22 cellular contexts compared by ENCODE assay signal in the genomic region with DNA sequence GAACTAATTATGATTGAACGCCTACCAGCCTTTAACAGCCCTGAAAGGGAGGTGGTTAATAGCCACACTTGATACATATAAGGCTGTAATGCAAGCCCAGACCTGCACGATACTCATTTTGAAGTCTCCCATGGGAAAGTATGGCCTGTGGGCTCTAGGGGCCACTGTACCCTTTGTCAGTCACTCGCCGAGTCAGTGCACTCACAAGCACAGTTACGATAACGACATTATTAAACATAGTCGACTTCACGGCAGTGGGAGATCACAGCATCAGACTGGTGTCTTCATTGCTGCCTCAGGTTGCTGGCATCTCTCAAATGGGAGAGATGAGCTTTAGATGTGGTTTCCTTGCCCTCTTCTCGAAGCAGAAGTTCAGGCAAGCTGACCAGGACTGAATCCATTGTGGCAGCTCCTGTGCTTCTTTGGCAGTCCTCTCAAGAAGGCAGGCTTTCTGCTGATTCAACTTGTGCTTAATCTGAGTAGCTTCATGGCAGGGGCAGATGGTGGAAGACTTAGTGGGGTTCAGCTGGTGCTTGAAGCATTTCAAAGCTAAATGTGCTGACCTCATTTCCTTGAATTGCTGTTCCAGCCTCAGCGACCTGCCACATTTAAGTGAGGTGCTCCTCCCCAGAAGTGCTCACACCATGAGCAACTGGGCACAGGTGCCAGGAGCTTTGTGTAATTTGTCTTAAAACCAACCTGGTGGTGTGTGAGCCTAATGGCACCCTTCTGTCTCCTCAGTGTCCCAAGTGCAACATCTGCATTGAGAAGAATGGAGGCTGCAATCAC. TPM values are rescaled to one million over a fixed set of nuclear protein-coding genes. Genes with fewer than 3 reads are reported as not detected.
DNase-seq lines count a peak whose midpoint lies in the region; ATAC-seq lines count a peak whose summit lies in the region.
"Had no signal": no experiment of that assay in that cellular context is flagged by ENCODE, and none has a peak within 500 bp of the region (broad histone marks: within the 10 kb centered on the region; RNA-seq: fewer than 3 reads in every experiment).

No MANE protein-coding gene starts in this region.

- peak overlapping the region; percentile 55 for H3K27ac Mint-ChIP-seq in activated T-helper 1 cell treated with anti-CD3 and anti-CD28 coated beads, Interleukin-12 subunit alpha, Interleukin-12 subunit beta, Interleukin-2, Interleukin-4 antibody, amounts not matched to agents 30 ng/mL and 10 ng/mL and 1 ng/mL, durations not matched to agents 14 hours and 24 hours and 36 hours
- H3K27ac Mint-ChIP-seq: B cell, GM23338 had no signal

- no peaks in the 10 kb centered on the region for H3K9me3 Mint-ChIP-seq in activated T-helper 1 cell treated with anti-CD3 and anti-CD28 coated beads, Interleukin-12 subunit alpha, Interleukin-12 subunit beta, Interleukin-2, Interleukin-4 antibody, amounts not matched to agents 30 ng/mL and 10 ng/mL and 1 ng/mL, durations not matched to agents 14 hours and 24 hours and 36 hours
- H3K9me3 Mint-ChIP-seq: GM23338 had no signal

- no peaks in the 10 kb centered on the region for H3K27me3 Mint-ChIP-seq in activated T-helper 1 cell treated with anti-CD3 and anti-CD28 coated beads, Interleukin-12 subunit alpha, Interleukin-12 subunit beta, Interleukin-2, Interleukin-4 antibody, amounts not matched to agents 30 ng/mL and 10 ng/mL and 1 ng/mL, durations not matched to agents 14 hours and 24 hours and 36 hours (ENCODE audit: insufficient read depth)
- H3K27me3 Mint-ChIP-seq: B cell had no signal

- H3K4me1 Mint-ChIP-seq in activated T-helper 1 cell treated with anti-CD3 and anti-CD28 coated beads, Interleukin-12 subunit alpha, Interleukin-12 subunit beta, Interleukin-2, Interleukin-4 antibody, amounts not matched to agents 30 ng/mL and 10 ng/mL and 1 ng/mL, durations not matched to agents 14 hours and 24 hours and 36 hours (ENCODE audit: low read depth) = peaks cover 6% of the 10 kb centered on the region
- H3K4me1 Mint-ChIP-seq: B cell, GM23338 had no signal

- no peak for ATAC-seq in GM21515 (IDR thresholded peaks at IDR 0.05; ENCODE audit: unreplicated experiment)
- ATAC-seq: GM23338, HCT116 had no signal

- H3K4me3 Mint-ChIP-seq in activated T-helper 1 cell treated with anti-CD3 and anti-CD28 coated beads, Interleukin-12 subunit alpha, Interleukin-12 subunit beta, Interleukin-2, Interleukin-4 antibody, amounts not matched to agents 30 ng/mL and 10 ng/mL and 1 ng/mL, durations not matched to agents 14 hours and 24 hours and 36 hours = no peak overlapping the region
- H3K4me3 Mint-ChIP-seq: B cell, GM23338 had no signal

- H3K36me3 Mint-ChIP-seq in activated T-helper 1 cell treated with anti-CD3 and anti-CD28 coated beads, Interleukin-12 subunit alpha, Interleukin-12 subunit beta, Interleukin-2, Interleukin-4 antibody, amounts not matched to agents 30 ng/mL and 10 ng/mL and 1 ng/mL, durations not matched to agents 14 hours and 24 hours and 36 hours (ENCODE audit: low read depth) = peaks cover 46% of the 10 kb centered on the region

- DNase-seq in NCI-H82 (lab: John Stamatoyannopoulos, UW) = peak; percentile 29
- DNase-seq in NCI-H82 treated with DMSO at 0.1 percent for 48 hours (lab: John Stamatoyannopoulos, UW; ENCODE audit: unreplicated experiment) = no peak
- peak; percentile 51 for DNase-seq in D341Med (ENCODE audit: low spot score)
- peak; percentile 18 for DNase-seq in RPMI8226
- no peak for DNase-seq in activated T-helper 1 cell treated with anti-CD3 and anti-CD28 coated beads, Interleukin-12 subunit alpha, Interleukin-12 subunit beta, Interleukin-2, Interleukin-4 antibody, amounts not matched to agents 30 ng/mL and 10 ng/mL and 1 ng/mL, durations not matched to agents 14 hours and 24 hours and 36 hours (ENCODE audit: low spot score)
- DNase-seq in amniotic stem cell (lab: John Stamatoyannopoulos, UW) = no peak
- DNase-seq: GF-D8, IMR-90, Kasumi-1, MG63, NCI-H1092, NCI-H1436 treated with DMSO at 0.1 percent for 48 hours, NCI-H2029, NCI-H2171 treated with DMSO at 0.1 percent for 48 hours, NCI-H446, NCI-H526 treated with DMSO at 0.1 percent for 48 hours, OCI-M1, SHP77 treated with DMSO at 0.1 percent for 48 hours had no signal

- intact Hi-C loops in activated T-helper 1 cell treated with anti-CD3 and anti-CD28 coated beads, Interleukin-12 subunit alpha, Interleukin-12 subunit beta, Interleukin-2, Interleukin-4 antibody, amounts not matched to agents 30 ng/mL and 10 ng/mL and 1 ng/mL, durations not matched to agents 14 hours and 24 hours and 36 hours (cut with micrococcal nuclease) = no loop called here

RNA-seq across cellular contexts. Expression of a gene that starts 15.8 kb away (rescaled TPM):
- total RNA-seq in activated T-helper 1 cell treated with anti-CD3 and anti-CD28 coated beads, Interleukin-12 subunit alpha, Interleukin-12 subunit beta, Interleukin-2, Interleukin-4 antibody, amounts not matched to agents 30 ng/mL and 10 ng/mL and 1 ng/mL, durations not matched to agents 14 hours and 24 hours and 36 hours = 34.5 and 36.8 TPM in 2 replicates

RNA-seq across cellular contexts. Expression of a gene that starts 32.9 kb away (rescaled TPM):
- 143 and 145 TPM in 2 replicates for total RNA-seq in activated T-helper 1 cell treated with anti-CD3 and anti-CD28 coated beads, Interleukin-12 subunit alpha, Interleukin-12 subunit beta, Interleukin-2, Interleukin-4 antibody, amounts not matched to agents 30 ng/mL and 10 ng/mL and 1 ng/mL, durations not matched to agents 14 hours and 24 hours and 36 hours

RNA-seq across cellular contexts. Expression of a gene that starts 44.1 kb away (rescaled TPM):
- 35.7 and 37.4 TPM in 2 replicates for total RNA-seq in activated T-helper 1 cell treated with anti-CD3 and anti-CD28 coated beads, Interleukin-12 subunit alpha, Interleukin-12 subunit beta, Interleukin-2, Interleukin-4 antibody, amounts not matched to agents 30 ng/mL and 10 ng/mL and 1 ng/mL, durations not matched to agents 14 hours and 24 hours and 36 hours

RNA-seq across cellular contexts. Expression of a gene that starts 47.7 kb away (rescaled TPM):
- total RNA-seq in activated T-helper 1 cell treated with anti-CD3 and anti-CD28 coated beads, Interleukin-12 subunit alpha, Interleukin-12 subunit beta, Interleukin-2, Interleukin-4 antibody, amounts not matched to agents 30 ng/mL and 10 ng/mL and 1 ng/mL, durations not matched to agents 14 hours and 24 hours and 36 hours = 126 and 129 TPM in 2 replicates

RNA-seq across cellular contexts. Expression of a gene that starts 54.9 kb away (rescaled TPM):
- total RNA-seq in activated T-helper 1 cell treated with anti-CD3 and anti-CD28 coated beads, Interleukin-12 subunit alpha, Interleukin-12 subunit beta, Interleukin-2, Interleukin-4 antibody, amounts not matched to agents 30 ng/mL and 10 ng/mL and 1 ng/mL, durations not matched to agents 14 hours and 24 hours and 36 hours = 423 and 434 TPM in 2 replicates

Comparison
In these comparisons a context has a peak if more than half of its experiments do, and no peak if none do; other contexts are left out.
1. DNase-seq: peak in NCI-H82 (single experiment), D341Med (single experiment) and RPMI8226 (single experiment); none in NCI-H82 treated with DMSO at 0.1 percent for 48 hours (single experiment), activated T-helper 1 cell treated with anti-CD3 and anti-CD28 coated beads, Interleukin-12 subunit alpha, Interleukin-12 subunit beta, Interleukin-2, Interleukin-4 antibody, amounts not matched to agents 30 ng/mL and 10 ng/mL and 1 ng/mL, durations not matched to agents 14 hours and 24 hours and 36 hours (single experiment) and amniotic stem cell (single experiment).